ENCODE assay signal across 9 cellular contexts in genomic region chr6:66127061-66127460, GRCh38.
"Had no signal": no experiment of that assay in that cellular context is flagged by ENCODE, and none has a peak within 500 bp of the region (broad histone marks: within the 10 kb centered on the region; RNA-seq: fewer than 3 reads in every experiment).

No MANE protein-coding gene starts in this region.

- ATAC-seq: HCT116, K562 had no signal

- H3K9ac ChIP-seq: GM23248 had no signal

- H3K27ac Mint-ChIP-seq: HFFc6 had no signal

- H3K4me1 ChIP-seq: HAP-1 had no signal

- H3K27ac ChIP-seq: GM23248 had no signal

- H2AFZ ChIP-seq: GM23248 had no signal

- FAIRE-seq: HTR-8/SVneo, K562 had no signal

- H3K36me3 ChIP-seq: HAP-1 had no signal

- H3K4me3 ChIP-seq: GM23248, HAP-1, K562 had no signal

- DNase-seq: GM23248, H7, HFFc6, IMR-90, KG1 had no signal

- H3K4me3 Mint-ChIP-seq: HFFc6 had no signal

- H3K9me3 ChIP-seq: HAP-1 had no signal
